ENCODE assay signal across 31 cellular contexts in genomic region chr12:110758922-110759321, GRCh38.
"Had no signal": no experiment of that assay in that cellular context is flagged by ENCODE, and none has a peak within 500 bp of the region (broad histone marks: within the 10 kb centered on the region; RNA-seq: fewer than 3 reads in every experiment).

No MANE protein-coding gene starts in this region.

- H3K4me1 ChIP-seq: adrenal gland, body of pancreas, breast epithelium had no signal

- H3K36me3 ChIP-seq: adrenal gland, brain microvascular endothelial cell, breast epithelium had no signal

- H3K27ac ChIP-seq: adrenal gland, body of pancreas, brain microvascular endothelial cell, breast epithelium, VCaP had no signal

- H3K4me3 ChIP-seq: adrenal gland, body of pancreas, breast epithelium had no signal

- DNase-seq: activated B cell treated with CpG ODN at 0.5 μM for 24 hours; activated CD4-positive, alpha-beta memory T cell treated with anti-CD3 and anti-CD28 coated beads for 36 hours; activated CD4-positive, alpha-beta T cell treated with anti-CD3 and anti-CD28 coated beads for 4 hours; activated CD4-positive, alpha-beta T cell treated with anti-CD3 and anti-CD28 coated beads, Interleukin-2, amount 10 ng/mL, durations not matched to agents 24 days and 14 days; activated CD4-positive, alpha-beta T cell treated with anti-CD3 and anti-CD28 coated beads, Interleukin-2, amount 50 U/mL, for 1 hour; activated CD4-positive, alpha-beta T cell treated with anti-CD3 and anti-CD28 coated beads, Interleukin-2, amount 50 U/mL, for 4 hours; activated CD4-positive, CD25-positive, alpha-beta regulatory T cell treated with anti-CD3 and anti-CD28 coated beads, Interleukin-2, amount 50 U/mL, for 72 hours; activated CD8-positive, alpha-beta memory T cell treated with anti-CD3 and anti-CD28 coated beads, Interleukin-2, amount 50 U/mL, for 4 hours; activated CD8-positive, alpha-beta T cell treated with anti-CD3 and anti-CD28 coated beads for 36 hours; activated effector memory CD4-positive, alpha-beta T cell treated with anti-CD3 and anti-CD28 coated beads, Interleukin-2, amount 50 U/mL, for 16 hours; activated gamma-delta T cell treated with Interleukin-2 at 50 U/mL for 16 hours; activated naive CD4-positive, alpha-beta T cell; activated naive CD4-positive, alpha-beta T cell treated with anti-CD3 and anti-CD28 coated beads for 36 hours; activated naive CD4-positive, alpha-beta T cell treated with anti-CD3 and anti-CD28 coated beads, Interleukin-2, amount 50 U/mL, for 16 hours; activated naive CD8-positive, alpha-beta T cell treated with anti-CD3 and anti-CD28 coated beads for 36 hours; activated T-cell treated with anti-CD3 and anti-CD28 coated beads for 4 hours; activated T-cell treated with anti-CD3 and anti-CD28 coated beads, Interleukin-2, amount 50 U/mL, for 1 hour; activated T-cell treated with anti-CD3 and anti-CD28 coated beads, Interleukin-2, amount 50 U/mL, for 4 hours; activated T-cell treated with anti-CD3 and anti-CD28 coated beads, Interleukin-2, amount 50 U/mL, for 72 hours; adrenal gland; amniotic stem cell; body of pancreas; brain microvascular endothelial cell; central memory CD4-positive, alpha-beta T cell; T-helper 1 cell; T-helper 2 cell; T-helper 9 cell had no signal

- ATAC-seq: activated CD8-positive, alpha-beta T cell treated with anti-CD3 and anti-CD28 coated beads for 36 hours; activated naive CD4-positive, alpha-beta T cell treated with anti-CD3 and anti-CD28 coated beads, Interleukin-2, amount 50 U/mL, for 72 hours; activated T-cell treated with anti-CD3 and anti-CD28 coated beads, Interleukin-2, amount 50 U/mL, for 4 hours; activated T-cell treated with anti-CD3 and anti-CD28 coated beads, Interleukin-2, amount 50 U/mL, for 72 hours; activated T-helper 17 cell treated with anti-CD3 and anti-CD28 coated beads, Interleukin-2, amount 50 U/mL, for 72 hours; body of pancreas had no signal

- H3K27me3 ChIP-seq: adrenal gland, body of pancreas, brain microvascular endothelial cell, breast epithelium had no signal

- H3K9me3 ChIP-seq: adrenal gland, body of pancreas, breast epithelium had no signal
